In the genomic region with DNA sequence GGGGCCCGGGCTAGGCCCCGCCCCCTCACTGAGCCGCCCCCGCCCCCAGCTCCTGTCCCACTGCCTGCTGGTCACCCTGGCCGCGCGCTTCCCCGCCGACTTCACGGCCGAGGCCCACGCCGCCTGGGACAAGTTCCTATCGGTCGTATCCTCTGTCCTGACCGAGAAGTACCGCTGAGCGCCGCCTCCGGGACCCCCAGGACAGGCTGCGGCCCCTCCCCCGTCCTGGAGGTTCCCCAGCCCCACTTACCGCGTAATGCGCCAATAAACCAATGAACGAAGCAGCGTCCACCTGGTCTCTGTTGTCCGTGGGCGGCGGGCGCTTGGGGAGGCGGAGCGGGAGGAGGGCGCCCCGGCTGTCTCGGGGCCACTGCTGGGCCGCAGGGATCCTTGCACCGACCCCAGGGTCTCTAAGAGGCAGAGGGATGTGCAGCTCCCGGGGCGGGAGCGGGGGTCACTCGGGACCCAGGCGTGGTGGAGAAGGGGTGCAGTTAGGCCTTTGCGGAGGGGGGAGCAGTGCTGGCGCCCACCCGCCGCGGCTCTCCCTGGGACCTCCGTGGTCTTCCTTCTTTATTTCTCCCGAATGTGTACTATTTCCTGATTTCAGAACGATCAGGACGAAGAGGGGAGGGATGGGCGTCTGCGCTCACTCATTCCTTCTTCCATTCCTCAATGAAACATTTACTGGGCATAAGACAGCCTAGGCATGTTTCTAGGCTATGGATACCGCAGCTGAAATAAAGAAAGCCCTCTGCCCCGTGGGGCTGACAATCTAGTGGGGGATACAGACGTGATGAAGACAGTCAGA, we compare ENCODE assay signal across 8 cellular contexts. TPM values are rescaled to one million over a fixed set of nuclear protein-coding genes. Genes with fewer than 3 reads are reported as not detected.
DNase-seq lines count a peak whose midpoint lies in the region; ATAC-seq and TF ChIP-seq lines count a peak whose summit lies in the region.

No MANE protein-coding gene starts in this region.

- WGBS in heart left ventricle, 4 donors: 1 to 3% (median 2%) methylated on average over 23 to 53 of the region's 57 CpGs

- no peak for TF ChIP-seq CTCF in heart left ventricle (IDR thresholded peaks at IDR 0.05)

- H3K9me3 ChIP-seq in heart left ventricle: no peaks in the 10 kb centered on the region

- H3K4me3 ChIP-seq in heart left ventricle: peak overlapping the region; percentile 22 to 58 (median 50)

- no peak for TF ChIP-seq POLR2A in heart left ventricle (IDR thresholded peaks at IDR 0.05)

- H3K36me3 ChIP-seq in heart left ventricle: no peaks in the 10 kb centered on the region

- no peak for DNase-seq in activated T-cell treated with anti-CD3 and anti-CD28 coated beads, Interleukin-2, amount 50 U/mL, for 4 hours
- no peak for DNase-seq in activated T-cell treated with anti-CD3 and anti-CD28 coated beads, Interleukin-2, amount 50 U/mL, for 1 hour
- peak; percentile 40 to 54 for DNase-seq in activated T-cell treated with anti-CD3 and anti-CD28 coated beads, Interleukin-2, amount 50 U/mL, for 72 hours
- peak in 2 of 5 donors; percentile 32 to 64 for DNase-seq in heart left ventricle
- DNase-seq in retina: peak; percentile 64
- DNase-seq in cerebellar nuclear complex (lab: John Stamatoyannopoulos, UW): no peak
- DNase-seq in LoVo (ENCODE audit: low spot score): no peak

- peak; percentile 50 to 63 for ATAC-seq in activated T-cell treated with anti-CD3 and anti-CD28 coated beads, Interleukin-2, amount 50 U/mL, for 4 hours
- ATAC-seq in activated T-cell treated with anti-CD3 and anti-CD28 coated beads, Interleukin-2, amount 50 U/mL, for 72 hours (replicated peaks in 1 of 2): peak; percentile 61 to 63
- ATAC-seq in heart left ventricle (peak in 2 of 4 donors; percentile 34 to 58), GM21737 (IDR thresholded peaks at IDR 0.05; ENCODE audit: unreplicated experiment) (no peak)

- H3K36me3 Mint-ChIP-seq in activated T-cell treated with anti-CD3 and anti-CD28 coated beads, Interleukin-2, amount 50 U/mL, for 4 hours (ENCODE audit: insufficient read depth): no peaks in the 10 kb centered on the region
- H3K36me3 Mint-ChIP-seq in activated T-cell treated with anti-CD3 and anti-CD28 coated beads, Interleukin-2, amount 50 U/mL, for 72 hours (ENCODE audit: insufficient read depth in 2 of 2): no peaks in the 10 kb centered on the region

- no peak overlapping the region for H3K27ac Mint-ChIP-seq in activated T-cell treated with anti-CD3 and anti-CD28 coated beads, Interleukin-2, amount 50 U/mL, for 72 hours

- H3K4me1 Mint-ChIP-seq in activated T-cell treated with anti-CD3 and anti-CD28 coated beads, Interleukin-2, amount 50 U/mL, for 4 hours (ENCODE audit: low read depth): peaks cover 6% of the 10 kb centered on the region
- peaks cover 6% of the 10 kb centered on the region for H3K4me1 Mint-ChIP-seq in activated T-cell treated with anti-CD3 and anti-CD28 coated beads, Interleukin-2, amount 50 U/mL, for 72 hours (ENCODE audit: low read depth)

- H3K27ac ChIP-seq in heart left ventricle: no peak overlapping the region

- peaks cover 40% of the 10 kb centered on the region for H3K27me3 Mint-ChIP-seq in activated T-cell treated with anti-CD3 and anti-CD28 coated beads, Interleukin-2, amount 50 U/mL, for 4 hours (ENCODE audit: low read depth)
- H3K27me3 Mint-ChIP-seq in activated T-cell treated with anti-CD3 and anti-CD28 coated beads, Interleukin-2, amount 50 U/mL, for 72 hours (ENCODE audit: low read depth): peaks cover 42% of the 10 kb centered on the region

- intact Hi-C loops in heart left ventricle (cut with DNase I): no loop called here

- peaks cover 0 to 46% (median 29%) of the 10 kb centered on the region in 9 donors for H3K27me3 ChIP-seq in heart left ventricle

- peak overlapping the region; percentile 59 for H3K4me3 Mint-ChIP-seq in activated T-cell treated with anti-CD3 and anti-CD28 coated beads, Interleukin-2, amount 50 U/mL, for 4 hours
- H3K4me3 Mint-ChIP-seq in activated T-cell treated with anti-CD3 and anti-CD28 coated beads, Interleukin-2, amount 50 U/mL, for 72 hours: peak overlapping the region; percentile 81 to 85

- H3K9me3 Mint-ChIP-seq in activated T-cell treated with anti-CD3 and anti-CD28 coated beads, Interleukin-2, amount 50 U/mL, for 4 hours: no peaks in the 10 kb centered on the region
- H3K9me3 Mint-ChIP-seq in activated T-cell treated with anti-CD3 and anti-CD28 coated beads, Interleukin-2, amount 50 U/mL, for 72 hours: no peaks in the 10 kb centered on the region

- peaks cover 0 to 10% (median 8%) of the 10 kb centered on the region in 12 donors for H3K4me1 ChIP-seq in heart left ventricle

RNA-seq across cellular contexts. Expression of a gene that starts 2.0 kb away (rescaled TPM):
- total RNA-seq in activated T-cell treated with anti-CD3 and anti-CD28 coated beads, Interleukin-2, amount 50 U/mL, for 4 hours: under 1 TPM; 0.38 to 0.45 (median 0.43) TPM
- total RNA-seq in activated T-cell treated with anti-CD3 and anti-CD28 coated beads, Interleukin-2, amount 50 U/mL, for 72 hours: not detected
- total RNA-seq in heart left ventricle: not detected
- polyA plus RNA-seq in heart left ventricle: not detected

RNA-seq across cellular contexts. Expression of a gene that starts 11.4 kb away (rescaled TPM):
- total RNA-seq in activated T-cell treated with anti-CD3 and anti-CD28 coated beads, Interleukin-2, amount 50 U/mL, for 4 hours: not detected
- not detected for total RNA-seq in activated T-cell treated with anti-CD3 and anti-CD28 coated beads, Interleukin-2, amount 50 U/mL, for 72 hours
- total RNA-seq in heart left ventricle: under 1 TPM in 4 of 9 donors, not detected in 5; 0.54 to 0.62 (median 0.58) TPM
- not detected for polyA plus RNA-seq in heart left ventricle

RNA-seq across cellular contexts. Expression of a gene that starts 16.0 kb away (rescaled TPM):
- total RNA-seq in activated T-cell treated with anti-CD3 and anti-CD28 coated beads, Interleukin-2, amount 50 U/mL, for 4 hours: 10 to 100 TPM; 48.1 to 60.0 (median 55.9) TPM
- total RNA-seq in activated T-cell treated with anti-CD3 and anti-CD28 coated beads, Interleukin-2, amount 50 U/mL, for 72 hours: 10 to 100 TPM; 34.2 to 44.7 TPM
- 10 to 100 TPM; 12.9 to 29.4 (median 23.9) TPM for total RNA-seq in heart left ventricle
- 10 to 100 TPM; 15.5 to 25.6 TPM for polyA plus RNA-seq in heart left ventricle

RNA-seq across cellular contexts. Expression of a gene that starts 18.2 kb away (rescaled TPM):
- not detected for total RNA-seq in activated T-cell treated with anti-CD3 and anti-CD28 coated beads, Interleukin-2, amount 50 U/mL, for 4 hours
- not detected for total RNA-seq in activated T-cell treated with anti-CD3 and anti-CD28 coated beads, Interleukin-2, amount 50 U/mL, for 72 hours
- 1,000 to 10,000 TPM in 2 of 9 donors, 100 to 1,000 TPM in 4, 10 to 100 TPM in 3; 47.9 to 2,038 (median 162) TPM for total RNA-seq in heart left ventricle
- 10 to 100 TPM in 1 of 2 donors, 1 to 10 TPM in 1; 3.6 to 90.1 TPM for polyA plus RNA-seq in heart left ventricle

RNA-seq across cellular contexts. Expression of a gene that starts 22.1 kb away (rescaled TPM):
- total RNA-seq in activated T-cell treated with anti-CD3 and anti-CD28 coated beads, Interleukin-2, amount 50 U/mL, for 4 hours: 1 to 10 TPM; 1.8 to 2.3 (median 2.3) TPM
- 1 to 10 TPM in 1 of 2 donors, not detected in 1; 1.1 TPM for total RNA-seq in activated T-cell treated with anti-CD3 and anti-CD28 coated beads, Interleukin-2, amount 50 U/mL, for 72 hours
- 1,000 to 10,000 TPM in 1 of 9 donors, 100 to 1,000 TPM in 7, 10 to 100 TPM in 1; 74.1 to 1,031 (median 259) TPM for total RNA-seq in heart left ventricle
- polyA plus RNA-seq in heart left ventricle: 10 to 100 TPM in 1 of 2 donors, 1 to 10 TPM in 1; 1.8 to 32.6 TPM

Comparison
In these comparisons a context has a peak if more than half of its experiments do, and no peak if none do; other contexts are left out.
1. DNase-seq: peak in activated T-cell treated with anti-CD3 and anti-CD28 coated beads, Interleukin-2, amount 50 U/mL, for 72 hours (2 of 2) and retina (single experiment); none in activated T-cell treated with anti-CD3 and anti-CD28 coated beads, Interleukin-2, amount 50 U/mL, for 4 hours (single experiment), activated T-cell treated with anti-CD3 and anti-CD28 coated beads, Interleukin-2, amount 50 U/mL, for 1 hour (single experiment), cerebellar nuclear complex (0 of 2) and LoVo (single experiment).